ENCODE assay signal across 20 cellular contexts in genomic region chr11:106378513-106379179, GRCh38.
"Had no signal": no experiment of that assay in that cellular context is flagged by ENCODE, and none has a peak within 500 bp of the region (broad histone marks: within the 10 kb centered on the region; RNA-seq: fewer than 3 reads in every experiment).

No MANE protein-coding gene starts in this region.

- H3K36me3 ChIP-seq: brain microvascular endothelial cell, esophagus muscularis mucosa, left lung, tibial artery had no signal

- H3K9me3 Mint-ChIP-seq: nephron; stimulated activated naive CD8-positive, alpha-beta T cell treated with anti-CD3 and anti-CD28 coated beads, Interleukin-15, amount 100 ng/mL, for 72 hours had no signal

- DNase-seq: activated T-cell treated with anti-CD3 and anti-CD28 coated beads, Interleukin-2, amount 50 U/mL, for 1 hour; aorta; brain microvascular endothelial cell; hippocampal formation; kidney glomerular epithelial cell; left lung; right cardiac atrium; stimulated activated CD4-positive, alpha-beta T cell treated with anti-CD3 and anti-CD28 coated beads, Interleukin-2, amount 100 ng/mL, for 24 hours; stimulated activated naive CD8-positive, alpha-beta T cell treated with anti-CD3 and anti-CD28 coated beads, Interleukin-15, amount 100 ng/mL, for 72 hours; T-helper 9 cell; tibial artery had no signal

- H3K9ac ChIP-seq: parathyroid adenoma had no signal

- H3K36me3 Mint-ChIP-seq: activated naive CD4-positive, alpha-beta T cell treated with anti-CD3 and anti-CD28 coated beads, Interleukin-2, amount 50 U/mL, for 72 hours; stimulated activated effector memory CD8-positive, alpha-beta T cell treated with anti-CD3 and anti-CD28 coated beads, Interleukin-12 subunit alpha, Interleukin-12 subunit beta, amount 100 ng/mL, for 72 hours had no signal

- H3K27me3 ChIP-seq: brain microvascular endothelial cell, esophagus muscularis mucosa, left lung, tibial artery had no signal

- H3K4me1 Mint-ChIP-seq: central memory CD8-positive, alpha-beta T cell; nephron; stimulated activated effector memory CD8-positive, alpha-beta T cell treated with anti-CD3 and anti-CD28 coated beads, Interleukin-12 subunit alpha, Interleukin-12 subunit beta, amount 100 ng/mL, for 72 hours; stimulated activated naive CD8-positive, alpha-beta T cell treated with anti-CD3 and anti-CD28 coated beads, Interleukin-15, amount 100 ng/mL, for 72 hours had no signal

- H2AFZ ChIP-seq: parathyroid adenoma had no signal

- H3K4me3 ChIP-seq: coronary artery, esophagus muscularis mucosa, left lung, lung, skin epidermis, tibial artery had no signal

- ATAC-seq: activated naive CD4-positive, alpha-beta T cell treated with anti-CD3 and anti-CD28 coated beads, Interleukin-2, amount 50 U/mL, for 72 hours; left lung; right cardiac atrium; stimulated activated effector memory CD8-positive, alpha-beta T cell treated with anti-CD3 and anti-CD28 coated beads, Interleukin-12 subunit alpha, Interleukin-12 subunit beta, amount 100 ng/mL, for 72 hours; stimulated activated naive CD8-positive, alpha-beta T cell treated with anti-CD3 and anti-CD28 coated beads, Interleukin-15, amount 100 ng/mL, for 72 hours had no signal

- H3K79me2 ChIP-seq: parathyroid adenoma had no signal

- H3K27ac ChIP-seq: brain microvascular endothelial cell, coronary artery, esophagus muscularis mucosa, left lung, parathyroid adenoma, skin epidermis, tibial artery had no signal

- H3K27ac Mint-ChIP-seq: activated naive CD4-positive, alpha-beta T cell treated with anti-CD3 and anti-CD28 coated beads, Interleukin-2, amount 50 U/mL, for 72 hours; nephron; stimulated activated effector memory CD8-positive, alpha-beta T cell treated with anti-CD3 and anti-CD28 coated beads, Interleukin-12 subunit alpha, Interleukin-12 subunit beta, amount 100 ng/mL, for 72 hours had no signal

- H3K9me3 ChIP-seq: esophagus muscularis mucosa, left lung, tibial artery had no signal

- H3K4me3 Mint-ChIP-seq: central memory CD8-positive, alpha-beta T cell; nephron; stimulated activated effector memory CD8-positive, alpha-beta T cell treated with anti-CD3 and anti-CD28 coated beads, Interleukin-12 subunit alpha, Interleukin-12 subunit beta, amount 100 ng/mL, for 72 hours; stimulated activated naive CD8-positive, alpha-beta T cell treated with anti-CD3 and anti-CD28 coated beads, Interleukin-15, amount 100 ng/mL, for 72 hours had no signal

- H3K27me3 Mint-ChIP-seq: central memory CD8-positive, alpha-beta T cell; stimulated activated naive CD8-positive, alpha-beta T cell treated with anti-CD3 and anti-CD28 coated beads, Interleukin-15, amount 100 ng/mL, for 72 hours had no signal

- H3K4me1 ChIP-seq: esophagus muscularis mucosa, left lung, parathyroid adenoma, tibial artery had no signal
